8 cellular contexts compared by ENCODE assay signal in genomic region chr5:157800109-157800508, GRCh38.
"Had no signal": no experiment of that assay in that cellular context is flagged by ENCODE, and none has a peak within 500 bp of the region (broad histone marks: within the 10 kb centered on the region; RNA-seq: fewer than 3 reads in every experiment).

No MANE protein-coding gene starts in this region.

- H3K9ac ChIP-seq: KMS-11 had no signal

- FAIRE-seq: HepG2, HTR-8/SVneo, K562 had no signal

- DNase-seq: IMR-90, KBM-7, KG1 had no signal

- ATAC-seq: HepG2, K562 had no signal

- H3K4me2 ChIP-seq: KMS-11 had no signal

- H3K27ac ChIP-seq: HL-60, KMS-11 had no signal

- H3K4me3 ChIP-seq: K562 had no signal
